26 cellular contexts compared by ENCODE assay signal in the genomic region with DNA sequence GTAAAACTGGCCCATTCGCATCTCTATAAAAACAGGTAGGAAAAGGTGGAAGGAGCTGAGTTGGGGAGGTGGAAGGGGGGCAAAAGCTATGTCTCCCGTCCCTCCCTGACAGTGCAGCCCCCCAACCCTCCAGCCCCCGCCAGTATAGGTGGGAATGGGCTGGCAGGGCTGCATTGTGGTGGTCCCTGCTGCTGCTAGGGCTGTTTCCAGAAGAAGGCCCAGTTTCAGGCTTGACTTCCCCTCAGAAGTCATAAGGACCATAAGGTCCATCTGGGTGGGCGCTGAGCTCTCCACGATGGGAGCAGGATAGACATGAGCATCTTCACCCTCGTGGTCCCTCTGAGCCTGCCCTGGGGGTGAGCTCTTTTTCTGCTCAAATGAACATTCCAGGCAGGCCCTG. TPM values are rescaled to one million over a fixed set of nuclear protein-coding genes. Genes with fewer than 3 reads are reported as not detected.
A peak's percentile ranks its signal among the peaks of the same experiment; 100 is the strongest.
DNase-seq lines count a peak whose midpoint lies in the region; ATAC-seq and TF ChIP-seq lines count a peak whose summit lies in the region.
"Had no signal": no experiment of that assay in that cellular context is flagged by ENCODE, and none has a peak within 500 bp of the region (broad histone marks: within the 10 kb centered on the region; RNA-seq: fewer than 3 reads in every experiment).

No MANE protein-coding gene starts in this region.

- H3K4me3 ChIP-seq in heart left ventricle = no peak overlapping the region
- no peak overlapping the region for H3K4me3 ChIP-seq in neural progenitor cell
- H3K4me3 ChIP-seq: GM23248, MG63, SJCRH30 had no signal

- peak; percentile 15 for DNase-seq in cardiac septum (ENCODE audit: low spot score)
- no peak for DNase-seq in heart left ventricle
- DNase-seq in chondrocyte (ENCODE audit: low spot score) = peak; percentile 54
- DNase-seq in neural progenitor cell (ENCODE audit: low spot score) = no peak
- no peak for DNase-seq in T-cell
- DNase-seq in T-helper 2 cell = no peak
- DNase-seq: C1 segment of cervical spinal cord; Caco-2; CD4-positive, alpha-beta memory T cell; DMS 273 treated with DMSO at 0.1 percent for 48 hours; DMS79 treated with DMSO at 0.1 percent for 48 hours; GF-D8; GM23248; H9; IMR-90; KG1; MG63; NCI-H1105 treated with DMSO at 0.1 percent for 48 hours; NCI-H146; NCI-H1930; NCI-H446; NCI-H774; SJCRH30 had no signal

- 80 to 90% (median 84%) methylated on average over 6 of the region's 6 CpGs for WGBS in heart left ventricle, 4 donors

- no peak overlapping the region for H3K4me3 Mint-ChIP-seq in chondrocyte (ENCODE audit: unreplicated experiment)
- no peak overlapping the region for H3K4me3 Mint-ChIP-seq in neural progenitor cell
- no peak overlapping the region for H3K4me3 Mint-ChIP-seq in T-cell
- H3K4me3 Mint-ChIP-seq: CD4-positive, alpha-beta memory T cell; H9 had no signal

- no peak overlapping the region for H2AFZ ChIP-seq in neural progenitor cell (replicated peaks)
- H2AFZ ChIP-seq: GM23248 had no signal

- H3K36me3 Mint-ChIP-seq in chondrocyte (ENCODE audit: low read depth) (peaks cover 5% of the 10 kb centered on the region), neural progenitor cell (peaks cover 46% of the 10 kb centered on the region), T-cell (peaks cover 26% of the 10 kb centered on the region)

- intact Hi-C loops in cardiac septum (cut with DNase I) = no loop called here
- intact Hi-C loops in heart left ventricle (cut with DNase I) = no loop called here

- H3K4me1 ChIP-seq in heart left ventricle (no peaks in the 10 kb centered on the region), neural progenitor cell (no peaks in the 10 kb centered on the region)
- H3K4me1 ChIP-seq: Caco-2, SJCRH30 had no signal

- CTCF ChIA-PET in T-cell (lab: Charles Lee) = interaction anchor here in 1 of 2 donors (0.6 kb wide), 1 partner anchor 27 kb away, joined by 3 read pairs; no protein-coding TSS in a partner anchor

- peaks cover 8% of the 10 kb centered on the region for H3K79me2 ChIP-seq in neural progenitor cell (ENCODE audit: low read depth)

- POLR2A ChIA-PET in T-cell (lab: Charles Lee) = no interaction called here

- H3K9me3 ChIP-seq in heart left ventricle (peaks cover 0 to 5% (median 0%) of the 10 kb centered on the region in 12 donors), neural progenitor cell (ENCODE audit: low read depth) (no peaks in the 10 kb centered on the region)
- H3K9me3 ChIP-seq: Caco-2, MG63, SJCRH30 had no signal

- no peaks in the 10 kb centered on the region for H3F3A ChIP-seq in neural progenitor cell (ENCODE audit: low read depth)

- TF ChIP-seq POLR2A in heart left ventricle (IDR thresholded peaks at IDR 0.05) = no peak

- H3K27ac Mint-ChIP-seq in chondrocyte (ENCODE audit: unreplicated experiment) (no peak overlapping the region), neural progenitor cell (peak overlapping the region; percentile 57), T-cell (no peak overlapping the region)
- H3K27ac Mint-ChIP-seq: H9 had no signal

- H3K27ac ChIP-seq in heart left ventricle (no peak overlapping the region), neural progenitor cell (no peak overlapping the region)
- H3K27ac ChIP-seq: GM23248, SJCRH30 had no signal

- H3K9ac ChIP-seq in neural progenitor cell = no peak overlapping the region
- H3K9ac ChIP-seq: GM23248 had no signal

- H3K27me3 ChIP-seq in heart left ventricle (peaks cover 0 to 6% (median 0%) of the 10 kb centered on the region in 9 donors), neural progenitor cell (no peaks in the 10 kb centered on the region)
- H3K27me3 ChIP-seq: MG63, SJCRH30 had no signal

- H3K4me2 ChIP-seq in neural progenitor cell = no peak overlapping the region

- H3K36me3 ChIP-seq in heart left ventricle (no peaks in the 10 kb centered on the region), neural progenitor cell (no peaks in the 10 kb centered on the region)
- H3K36me3 ChIP-seq: MG63, SJCRH30 had no signal

- no peaks in the 10 kb centered on the region for H3K9me3 Mint-ChIP-seq in chondrocyte (ENCODE audit: low read depth)
- peaks cover 22% of the 10 kb centered on the region for H3K9me3 Mint-ChIP-seq in neural progenitor cell
- no peaks in the 10 kb centered on the region for H3K9me3 Mint-ChIP-seq in T-cell

- H3K4me1 Mint-ChIP-seq in chondrocyte (ENCODE audit: low read depth) = no peaks in the 10 kb centered on the region
- peaks cover 15% of the 10 kb centered on the region for H3K4me1 Mint-ChIP-seq in neural progenitor cell
- peaks cover 50 to 53% (median 53%) of the 10 kb centered on the region in 3 donors for H3K4me1 Mint-ChIP-seq in T-cell

- TF ChIP-seq CTCF in heart left ventricle (IDR thresholded peaks at IDR 0.05) (no peak), chondrocyte (IDR thresholded peaks at IDR 0.05) (no peak), neural progenitor cell (IDR thresholded peaks at IDR 0.05) (no peak)

- H3K27me3 Mint-ChIP-seq in chondrocyte (ENCODE audit: low read depth) = no peaks in the 10 kb centered on the region
- H3K27me3 Mint-ChIP-seq in neural progenitor cell (ENCODE audit: insufficient read depth, low read depth) = no peaks in the 10 kb centered on the region
- H3K27me3 Mint-ChIP-seq in T-cell = no peaks in the 10 kb centered on the region
- H3K27me3 Mint-ChIP-seq: CD4-positive, alpha-beta memory T cell had no signal

- ATAC-seq in heart left ventricle (no peak), T-cell (replicated peaks in 1 of 4) (no peak), GM18868 (IDR thresholded peaks at IDR 0.05; ENCODE audit: unreplicated experiment) (no peak), GM21619 (IDR thresholded peaks at IDR 0.05; ENCODE audit: unreplicated experiment) (no peak)
- ATAC-seq: Right ventricle myocardium inferior had no signal

- H4K20me1 ChIP-seq in neural progenitor cell (ENCODE audit: low read depth) = peaks cover 22% of the 10 kb centered on the region

RNA-seq across cellular contexts. Expression of a gene that starts 44.2 kb away (rescaled TPM):
- total RNA-seq in cardiac septum (0.57 TPM), heart left ventricle (1 to 10 TPM in 3 of 9 donors, under 1 TPM in 4, not detected in 2; 0.16 to 1.3 (median 0.85) TPM), chondrocyte (26.4 to 30.4 TPM (median 28.7 TPM) in 3 replicates), neural progenitor cell (ENCODE audit: low replicate concordance) (35.8 and 70.4 TPM in 2 replicates), T-cell (100 to 1,000 TPM in 2 of 5 donors, 10 to 100 TPM in 3; 78.9 to 118 (median 94.9) TPM)
- polyA plus RNA-seq in heart left ventricle = under 1 TPM; 0.21 to 0.30 TPM
- total RNA-seq: Caco-2 had no signal

Comparison
In these comparisons a context has a peak if more than half of its experiments do, and no peak if none do; other contexts are left out.
1. DNase-seq: peak in cardiac septum (single experiment) and chondrocyte (single experiment); none in heart left ventricle (0 of 5), neural progenitor cell (single experiment), T-cell (0 of 34) and T-helper 2 cell (0 of 5).
2. RNA of a gene that starts 44.2 kb away (total RNA-seq): 78.9 to 118 TPM in T-cell, 35.8 to 70.4 TPM in neural progenitor cell and 26.4 to 30.4 TPM in chondrocyte; 0.57 TPM in cardiac septum (single experiment) and 0.16 to 1.3 TPM in heart left ventricle; every median in the first group is over 10 times any median in the second.